8 cellular contexts compared by ENCODE assay signal in genomic region chr1:113904292-113904673, GRCh38. TPM values are rescaled to one million over a fixed set of nuclear protein-coding genes. Genes with fewer than 3 reads are reported as not detected.
DNase-seq lines count a peak whose midpoint lies in the region; ATAC-seq and TF ChIP-seq lines count a peak whose summit lies in the region.

No MANE protein-coding gene starts in this region.

- TF ChIP-seq CTCF in SU-DHL-6 (IDR thresholded peaks at IDR 0.05; ENCODE audit: insufficient read depth, low read length, poor library complexity, severe bottlenecking) (no peak), epithelial cell of esophagus (IDR thresholded peaks at IDR 0.05; ENCODE audit: insufficient read depth, low read depth, low read length, missing control alignments) (no peak)

- peaks cover 25% of the 10 kb centered on the region for H3K36me3 ChIP-seq in CD4-positive, alpha-beta memory T cell (ENCODE audit: insufficient read depth, low read length)
- H3K36me3 ChIP-seq in SU-DHL-6 (ENCODE audit: low read length) (peaks cover 6% of the 10 kb centered on the region; the same call in 1 of the 2 replicates), neuron (ENCODE audit: insufficient read depth, low read length) (peaks cover 32% of the 10 kb centered on the region)

- peak; percentile 29 for ATAC-seq in GM19397 (IDR thresholded peaks at IDR 0.05; ENCODE audit: unreplicated experiment)
- peak; percentile 22 for ATAC-seq in HG03469 (IDR thresholded peaks at IDR 0.05; ENCODE audit: unreplicated experiment)

- H3K27ac ChIP-seq in CD4-positive, alpha-beta memory T cell (ENCODE audit: low read depth, low read length): peak overlapping the region; percentile 96
- H3K27ac ChIP-seq in SU-DHL-6 (ENCODE audit: low read depth, low read length): peak overlapping the region; percentile 78

- intact Hi-C loops in CD4-positive, alpha-beta memory T cell (cut with micrococcal nuclease): loop anchor here (1.0 to 10.0 kb wide), 2 partner anchors 33 to 829 kb away; partner anchors contain the start of genes LRIG2 and PTPN22

- H3K4me1 Mint-ChIP-seq in CD4-positive, alpha-beta memory T cell: peaks cover 38 to 80% (median 51%) of the 10 kb centered on the region in 4 donors

- H2AFZ ChIP-seq in SU-DHL-6 (ENCODE audit: low read depth, low read length, severe bottlenecking): peak overlapping the region; percentile 67
- H2AFZ ChIP-seq in neuron (ENCODE audit: low read depth, low read length): peak overlapping the region; percentile 78

- H3F3A ChIP-seq in SU-DHL-6 (ENCODE audit: insufficient read depth): no peaks in the 10 kb centered on the region

- H3K9me2 ChIP-seq in SU-DHL-6 (replicated peaks; ENCODE audit: insufficient read depth, low read length): no peaks in the 10 kb centered on the region

- peak overlapping the region; percentile 68 for H3K4me2 ChIP-seq in SU-DHL-6 (ENCODE audit: low read depth, low read length, poor library complexity, severe bottlenecking)

- H3K4me1 ChIP-seq in CD4-positive, alpha-beta memory T cell (ENCODE audit: insufficient read depth, low read length): peaks cover 45% of the 10 kb centered on the region
- peaks cover 8% of the 10 kb centered on the region for H3K4me1 ChIP-seq in neuron (ENCODE audit: insufficient read depth, low read length)

- H3K4me3 Mint-ChIP-seq in CD4-positive, alpha-beta memory T cell: peak overlapping the region; percentile 94 to 100 (median 99)

- H3K27ac Mint-ChIP-seq in CD4-positive, alpha-beta memory T cell: peak overlapping the region; percentile 96 to 100 (median 100)

- no peaks in the 10 kb centered on the region for H3K27me3 Mint-ChIP-seq in CD4-positive, alpha-beta memory T cell

- H3K9me3 ChIP-seq in CD4-positive, alpha-beta memory T cell (ENCODE audit: control insufficient read depth in 1 of 2, low read length in 2 of 2): no peaks in the 10 kb centered on the region
- H3K9me3 ChIP-seq in SU-DHL-6 (ENCODE audit: insufficient read depth, low read length): no peaks in the 10 kb centered on the region
- no peaks in the 10 kb centered on the region for H3K9me3 ChIP-seq in neuron (ENCODE audit: low read length)

- no peaks in the 10 kb centered on the region for H3K27me3 ChIP-seq in CD4-positive, alpha-beta memory T cell (ENCODE audit: insufficient read depth, low read length)
- H3K27me3 ChIP-seq in SU-DHL-6 (ENCODE audit: low read length) (no peaks in the 10 kb centered on the region), neuron (ENCODE audit: insufficient read depth, low read length) (no peaks in the 10 kb centered on the region)

- peak overlapping the region; percentile 89 for H3K9ac ChIP-seq in SU-DHL-6 (ENCODE audit: low read length)

- no peaks in the 10 kb centered on the region for H4K20me1 ChIP-seq in SU-DHL-6 (ENCODE audit: low read depth, low read length)

- POLR2A ChIA-PET in CD4-positive, alpha-beta memory T cell (lab: Charles Lee; ENCODE audit: partially characterized antibody): interaction anchor here (0.7 to 5.8 kb wide), 31 partner anchors 8 to 853 kb away, joined by 3 to 277 read pairs (median 7); partner anchors contain the start of genes BCL2L15, CSDE1, HIPK1 and PHTF1

- H3K4me3 ChIP-seq in CD4-positive, alpha-beta memory T cell (ENCODE audit: low read length in 2 of 2): peak overlapping the region; percentile 39 to 68
- peak overlapping the region; percentile 94 for H3K4me3 ChIP-seq in SU-DHL-6 (ENCODE audit: insufficient read depth, low read length, poor library complexity, severe bottlenecking)
- H3K4me3 ChIP-seq in epithelial cell of esophagus (ENCODE audit: low read length): peak overlapping the region; percentile 87
- H3K4me3 ChIP-seq in neuron (ENCODE audit: low read length): peak overlapping the region; percentile 65

- peaks cover 40 to 58% of the 10 kb centered on the region in 2 donors for H3K36me3 Mint-ChIP-seq in CD4-positive, alpha-beta memory T cell

- peaks cover 38% of the 10 kb centered on the region for H3K79me2 ChIP-seq in SU-DHL-6 (ENCODE audit: insufficient read depth, low read length)

- CTCF ChIA-PET in CD4-positive, alpha-beta memory T cell (lab: Charles Lee; ENCODE audit: partially characterized antibody): interaction anchor here (0.7 to 8.4 kb wide), 25 partner anchors 9 to 123 kb away, joined by 3 to 103 read pairs (median 6); partner anchors contain the start of genes BCL2L15, HIPK1 and RSBN1

- DNase-seq in CD4-positive, alpha-beta memory T cell: no peak
- DNase-seq in epithelial cell of esophagus (ENCODE audit: low read depth) (no peak), AG08396 (ENCODE audit: low spot score) (no peak), NCI-H2029 (lab: John Stamatoyannopoulos, UW) (no peak)

- no peaks in the 10 kb centered on the region for H3K9me3 Mint-ChIP-seq in CD4-positive, alpha-beta memory T cell

RNA-seq across cellular contexts. Expression of gene AP4B1, which starts 0.3 kb away (rescaled TPM):
- 10 to 100 TPM; 74.5 to 75.5 TPM for total RNA-seq in CD4-positive, alpha-beta memory T cell
- 10 to 100 TPM in 1 of 2 donors, 1 to 10 TPM in 1; 8.9 to 12.9 TPM for polyA plus RNA-seq in CD4-positive, alpha-beta memory T cell

RNA-seq across cellular contexts. Expression of gene DCLRE1B, which starts 0.8 kb away (rescaled TPM):
- 1 to 10 TPM; 5.1 to 5.4 TPM for total RNA-seq in CD4-positive, alpha-beta memory T cell
- polyA plus RNA-seq in CD4-positive, alpha-beta memory T cell: 1 to 10 TPM; 2.8 to 5.3 TPM

RNA-seq across cellular contexts. Expression of gene BCL2L15, which starts 16.9 kb away (rescaled TPM):
- total RNA-seq in CD4-positive, alpha-beta memory T cell: 1 to 10 TPM; 1.3 to 2.1 TPM
- 1 to 10 TPM in 1 of 2 donors, under 1 TPM in 1; 0.75 to 1.3 TPM for polyA plus RNA-seq in CD4-positive, alpha-beta memory T cell

RNA-seq across cellular contexts. Expression of gene HIPK1, which starts 24.8 kb away (rescaled TPM):
- total RNA-seq in CD4-positive, alpha-beta memory T cell: 100 to 1,000 TPM; 107 to 110 TPM
- 10 to 100 TPM in 1 of 2 donors, 1 to 10 TPM in 1; 4.4 to 17.1 TPM for polyA plus RNA-seq in CD4-positive, alpha-beta memory T cell

RNA-seq across cellular contexts. Expression of gene PTPN22, which starts 32.8 kb away (rescaled TPM):
- 10 to 100 TPM; 32.2 to 33.7 TPM for total RNA-seq in CD4-positive, alpha-beta memory T cell
- 10 to 100 TPM; 38.1 to 66.1 TPM for polyA plus RNA-seq in CD4-positive, alpha-beta memory T cell
